16 cellular contexts compared by ENCODE assay signal in genomic region chr22:50677493-50678217, GRCh38. TPM values are rescaled to one million over a fixed set of nuclear protein-coding genes. Genes with fewer than 3 reads are reported as not detected.
DNase-seq lines count a peak whose midpoint lies in the region; TF ChIP-seq lines count a peak whose summit lies in the region.
"Had no signal": no experiment of that assay in that cellular context is flagged by ENCODE, and none has a peak within 500 bp of the region (broad histone marks: within the 10 kb centered on the region; RNA-seq: fewer than 3 reads in every experiment).

No MANE protein-coding gene starts in this region.

- no peaks in the 10 kb centered on the region for H4K20me1 ChIP-seq in OCI-LY7 (ENCODE audit: insufficient read depth, low read length)

- H3K27ac ChIP-seq in left ventricle myocardium inferior (replicated peaks) (peak overlapping the region; percentile 77), OCI-LY7 (ENCODE audit: low read depth, low read length, poor library complexity, severe bottlenecking) (no peak overlapping the region)
- H3K27ac ChIP-seq: foreskin keratinocyte had no signal

- no peaks in the 10 kb centered on the region for H3K79me2 ChIP-seq in OCI-LY7 (ENCODE audit: insufficient read depth, low read depth, low read length)

- peaks cover 37% of the 10 kb centered on the region for H3K27me3 ChIP-seq in left ventricle myocardium inferior (ENCODE audit: low read depth)

- no peaks in the 10 kb centered on the region for H3K9me3 ChIP-seq in left ventricle myocardium inferior (replicated peaks)
- H3K9me3 ChIP-seq in OCI-LY7 (ENCODE audit: low read length) = no peaks in the 10 kb centered on the region

- no peak overlapping the region for H3K4me3 Mint-ChIP-seq in progenitor cell of endocrine pancreas (ENCODE audit: low read depth)
- no peak overlapping the region for H3K4me3 Mint-ChIP-seq in activated naive CD4-positive, alpha-beta T cell treated with anti-CD3 and anti-CD28 coated beads for 36 hours
- H3K4me3 Mint-ChIP-seq: HFFc6; immature natural killer cell; stimulated activated naive CD8-positive, alpha-beta T cell treated with anti-CD3 and anti-CD28 coated beads, Interleukin-15, amount 100 ng/mL, for 72 hours; WTC11 had no signal

- H2AFZ ChIP-seq in OCI-LY7 (ENCODE audit: low read length) = no peak overlapping the region

- H3K9me2 ChIP-seq in OCI-LY7 (ENCODE audit: insufficient read depth, low read length) = no peaks in the 10 kb centered on the region

- POLR2A ChIA-PET in OCI-LY7 (lab: Charles Lee) = no interaction called here

- no peaks in the 10 kb centered on the region for H3K4me1 Mint-ChIP-seq in progenitor cell of endocrine pancreas (ENCODE audit: low read depth)
- H3K4me1 Mint-ChIP-seq in activated naive CD4-positive, alpha-beta T cell treated with anti-CD3 and anti-CD28 coated beads for 36 hours (ENCODE audit: low read depth) = peaks cover 7% of the 10 kb centered on the region

- TF ChIP-seq CTCF in left ventricle myocardium inferior (IDR thresholded peaks at IDR 0.05; ENCODE audit: borderline replicate concordance) (no peak), progenitor cell of endocrine pancreas (IDR thresholded peaks at IDR 0.05; ENCODE audit: unreplicated experiment) (no peak), OCI-LY7 (conservative IDR thresholded peaks at IDR 0.05; ENCODE audit: low read length) (no peak)

- H3K4me3 ChIP-seq in left ventricle myocardium inferior (peak overlapping the region; percentile 69), OCI-LY7 (ENCODE audit: low read depth, low read length, poor library complexity, severe bottlenecking) (no peak overlapping the region)

- H3K4me2 ChIP-seq in OCI-LY7 (ENCODE audit: low read length) = no peak overlapping the region

- BruUV-seq in OCI-LY7 (replicated peaks; lab: Mats Ljungman, UMichigan) = no TSS peak

- H3K36me3 ChIP-seq in left ventricle myocardium inferior = peaks cover 18% of the 10 kb centered on the region
- H3K36me3 ChIP-seq in OCI-LY7 (ENCODE audit: insufficient read depth, low read length) = no peaks in the 10 kb centered on the region

- peaks cover 2% of the 10 kb centered on the region for H3K36me3 Mint-ChIP-seq in progenitor cell of endocrine pancreas (ENCODE audit: insufficient read depth)
- H3K36me3 Mint-ChIP-seq in activated naive CD4-positive, alpha-beta T cell treated with anti-CD3 and anti-CD28 coated beads for 36 hours (ENCODE audit: low read depth) = no peaks in the 10 kb centered on the region

- DNase-seq in AG20443 (ENCODE audit: low spot score) = peak; percentile 16
- DNase-seq in MV-4-11 (lab: John Stamatoyannopoulos, UW) = peak; percentile 15
- no peak for DNase-seq in left ventricle myocardium inferior
- no peak for DNase-seq in progenitor cell of endocrine pancreas (ENCODE audit: low spot score, unreplicated experiment)
- no peak for DNase-seq in NCI-H2171 treated with DMSO at 0.1 percent for 48 hours (lab: John Stamatoyannopoulos, UW)
- no peak for DNase-seq in activated naive CD4-positive, alpha-beta T cell treated with anti-CD3 and anti-CD28 coated beads for 36 hours
- DNase-seq in OCI-LY7 (ENCODE audit: low spot score) = no peak
- DNase-seq: HFFc6; immature natural killer cell; mesendoderm; NCI-H1436 treated with DMSO at 0.1 percent for 48 hours; NCI-H446; stimulated activated naive CD8-positive, alpha-beta T cell treated with anti-CD3 and anti-CD28 coated beads, Interleukin-15, amount 100 ng/mL, for 72 hours had no signal

- peaks cover 25% of the 10 kb centered on the region for H3K27me3 Mint-ChIP-seq in progenitor cell of endocrine pancreas
- H3K27me3 Mint-ChIP-seq in activated naive CD4-positive, alpha-beta T cell treated with anti-CD3 and anti-CD28 coated beads for 36 hours (ENCODE audit: low read depth) = peaks cover 16% of the 10 kb centered on the region

- H3K27ac Mint-ChIP-seq in progenitor cell of endocrine pancreas = peak overlapping the region; percentile 69
- H3K27ac Mint-ChIP-seq in activated naive CD4-positive, alpha-beta T cell treated with anti-CD3 and anti-CD28 coated beads for 36 hours = no peak overlapping the region
- H3K27ac Mint-ChIP-seq: HFFc6; immature natural killer cell; stimulated activated naive CD8-positive, alpha-beta T cell treated with anti-CD3 and anti-CD28 coated beads, Interleukin-15, amount 100 ng/mL, for 72 hours; WTC11 had no signal

- intact Hi-C loops in left ventricle myocardium inferior (cut with micrococcal nuclease) = no loop called here
- intact Hi-C loops in activated naive CD4-positive, alpha-beta T cell treated with anti-CD3 and anti-CD28 coated beads for 36 hours (cut with micrococcal nuclease) = no loop called here
- intact Hi-C loops in OCI-LY7 (cut with micrococcal nuclease; ENCODE audit: unreplicated experiment) = no loop called here

- no peaks in the 10 kb centered on the region for H3K9me3 Mint-ChIP-seq in progenitor cell of endocrine pancreas (ENCODE audit: low read depth)
- H3K9me3 Mint-ChIP-seq in activated naive CD4-positive, alpha-beta T cell treated with anti-CD3 and anti-CD28 coated beads for 36 hours = peaks cover 2% of the 10 kb centered on the region
- H3K9me3 Mint-ChIP-seq: stimulated activated naive CD8-positive, alpha-beta T cell treated with anti-CD3 and anti-CD28 coated beads, Interleukin-15, amount 100 ng/mL, for 72 hours had no signal

- CTCF ChIA-PET in activated naive CD4-positive, alpha-beta T cell treated with anti-CD3 and anti-CD28 coated beads for 36 hours (lab: Charles Lee) = no interaction called here
- CTCF ChIA-PET in OCI-LY7 (lab: Charles Lee; ENCODE audit: unreplicated experiment) = no interaction called here

- H3K4me1 ChIP-seq in left ventricle myocardium inferior (peaks cover 46% of the 10 kb centered on the region), OCI-LY7 (ENCODE audit: insufficient read depth, low read length, poor library complexity, severe bottlenecking) (no peaks in the 10 kb centered on the region)
- H3K4me1 ChIP-seq: foreskin keratinocyte had no signal

RNA-seq across cellular contexts. Expression of gene SHANK3, which starts 5.0 kb away (rescaled TPM):
- 23.1 TPM for total RNA-seq in left ventricle myocardium inferior
- total RNA-seq in progenitor cell of endocrine pancreas = 6.9 and 7.5 TPM in 2 replicates
- total RNA-seq in activated naive CD4-positive, alpha-beta T cell treated with anti-CD3 and anti-CD28 coated beads for 36 hours = under 1 TPM; 0.07 TPM
- total RNA-seq in OCI-LY7 (2014; rRNA removed; shearing (Covaris generic)) = not detected in 2 replicates
- total RNA-seq in OCI-LY7 (2022) = 0.07 and 0.15 TPM in 2 replicates
- total RNA-seq: T-helper 1 cell treated with Interleukin-12 subunit alpha and Interleukin-12 subunit beta and Interleukin-4 antibody, amounts not matched to agents 30 ng/mL and 1 ng/mL, for 36 hours had no signal

RNA-seq across cellular contexts. Expression of gene ARSA, which starts 49.7 kb away (rescaled TPM):
- total RNA-seq in left ventricle myocardium inferior = 23.5 TPM
- total RNA-seq in progenitor cell of endocrine pancreas = 36.2 and 37.1 TPM in 2 replicates
- total RNA-seq in activated naive CD4-positive, alpha-beta T cell treated with anti-CD3 and anti-CD28 coated beads for 36 hours = 10 to 100 TPM; 17.8 to 19.2 TPM
- total RNA-seq in OCI-LY7 (2014; rRNA removed; shearing (Covaris generic)) = 20.1 and 31.6 TPM in 2 replicates
- total RNA-seq in OCI-LY7 (2022) = 34.4 and 34.8 TPM in 2 replicates

Comparison
In these comparisons a context has a peak if more than half of its experiments do, and no peak if none do; other contexts are left out.
1. DNase-seq: peak in AG20443 (single experiment) and MV-4-11 (single experiment); none in left ventricle myocardium inferior (single experiment), progenitor cell of endocrine pancreas (single experiment), NCI-H2171 treated with DMSO at 0.1 percent for 48 hours (single experiment), activated naive CD4-positive, alpha-beta T cell treated with anti-CD3 and anti-CD28 coated beads for 36 hours (single experiment) and OCI-LY7 (single experiment).